Comparison of ENCODE assay signal across 8 cellular contexts in the genomic region with DNA sequence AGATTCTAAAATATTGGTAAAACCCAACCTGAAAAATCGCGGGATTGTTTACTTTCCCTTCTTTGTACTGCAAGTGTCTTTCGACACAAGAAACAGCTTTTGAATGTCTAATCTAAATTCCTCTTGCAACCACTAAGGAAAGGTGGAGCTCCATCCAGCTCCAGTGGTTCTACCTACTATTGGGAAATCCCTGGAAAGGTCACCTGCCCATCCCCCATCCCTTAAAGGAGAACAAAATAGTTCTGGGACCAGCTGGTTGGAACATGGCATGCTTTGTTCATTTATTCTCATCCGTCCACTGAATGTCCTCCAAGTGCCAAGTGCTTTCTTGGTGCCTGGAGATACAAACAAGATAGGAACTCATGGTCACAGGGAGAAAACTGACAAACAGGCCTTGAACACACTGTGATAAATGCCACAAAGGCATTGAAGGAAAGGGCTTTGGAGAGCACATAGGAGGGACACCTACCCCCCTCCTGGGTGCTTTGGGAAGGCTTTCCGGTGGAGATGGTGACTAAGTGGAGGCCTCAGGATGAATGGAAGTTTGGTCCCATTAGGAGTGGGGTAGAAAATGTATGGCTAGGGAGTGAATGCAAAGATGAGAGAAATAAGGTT. TPM values are rescaled to one million over a fixed set of nuclear protein-coding genes. Genes with fewer than 3 reads are reported as not detected.
A peak's percentile ranks its signal among the peaks of the same experiment; 100 is the strongest.
DNase-seq lines count a peak whose midpoint lies in the region; ATAC-seq and TF ChIP-seq lines count a peak whose summit lies in the region.

No MANE protein-coding gene starts in this region.

- no peaks in the 10 kb centered on the region for H3K27me3 ChIP-seq in CD4-positive, CD25-positive, alpha-beta regulatory T cell (ENCODE audit: control insufficient read depth, insufficient read depth, low read length)
- no peaks in the 10 kb centered on the region for H3K27me3 ChIP-seq in colonic mucosa
- no peaks in the 10 kb centered on the region for H3K27me3 ChIP-seq in naive thymus-derived CD4-positive, alpha-beta T cell (ENCODE audit: control insufficient read depth in 2 of 2, insufficient read depth in 2 of 2, low read length in 2 of 2)

- H3K9me3 ChIP-seq in CD4-positive, CD25-positive, alpha-beta regulatory T cell (ENCODE audit: control insufficient read depth in 2 of 2, low read length in 2 of 2), result no peaks in the 10 kb centered on the region
- H3K9me3 ChIP-seq in colonic mucosa, result no peaks in the 10 kb centered on the region
- no peaks in the 10 kb centered on the region for H3K9me3 ChIP-seq in naive thymus-derived CD4-positive, alpha-beta T cell (ENCODE audit: control insufficient read depth in 2 of 3, low read length in 3 of 3)

- peaks cover 20% of the 10 kb centered on the region for H3K27me3 Mint-ChIP-seq in CD4-positive, CD25-positive, alpha-beta regulatory T cell
- H3K27me3 Mint-ChIP-seq in naive thymus-derived CD4-positive, alpha-beta T cell, result peaks cover 0 to 3% (median under 1%) of the 10 kb centered on the region in 5 donors

- H3K4me1 ChIP-seq in CD4-positive, CD25-positive, alpha-beta regulatory T cell (ENCODE audit: control insufficient read depth, insufficient read depth, low read length, poor library complexity, severe bottlenecking), result peaks cover 25% of the 10 kb centered on the region
- H3K4me1 ChIP-seq in colonic mucosa, result no peaks in the 10 kb centered on the region
- peaks cover 9 to 13% of the 10 kb centered on the region in 2 donors for H3K4me1 ChIP-seq in naive thymus-derived CD4-positive, alpha-beta T cell (ENCODE audit: control insufficient read depth in 2 of 2, insufficient read depth in 2 of 2, low read length in 2 of 2)

- H3K9ac ChIP-seq in colonic mucosa (ENCODE audit: low read depth in 2 of 2, low read length in 2 of 2), result peak overlapping the region in 1 of 2 donors; percentile 100

- peaks cover 0 to 4% (median 0%) of the 10 kb centered on the region in 7 donors for H3K9me3 Mint-ChIP-seq in CD4-positive, CD25-positive, alpha-beta regulatory T cell
- H3K9me3 Mint-ChIP-seq in naive thymus-derived CD4-positive, alpha-beta T cell, result peaks cover 0 to 13% (median 0%) of the 10 kb centered on the region in 11 donors

- POLR2A ChIA-PET in naive thymus-derived CD4-positive, alpha-beta T cell (lab: Charles Lee), result interaction anchor here (0.7 to 3.8 kb wide), 3 partner anchors 19 to 604 kb away, joined by 3 to 30 read pairs (median 6); no protein-coding TSS in a partner anchor

- H3K4me1 Mint-ChIP-seq in CD4-positive, CD25-positive, alpha-beta regulatory T cell, result peaks cover 7 to 21% (median 16%) of the 10 kb centered on the region in 4 donors
- H3K4me1 Mint-ChIP-seq in naive thymus-derived CD4-positive, alpha-beta T cell, result peaks cover 9 to 27% (median 13%) of the 10 kb centered on the region in 7 donors

- CTCF ChIA-PET in naive thymus-derived CD4-positive, alpha-beta T cell (lab: Charles Lee), result interaction anchor here (1.1 kb wide), 1 partner anchor 12 kb away, joined by 3 read pairs; no protein-coding TSS in a partner anchor

- no peak overlapping the region for H3K4me3 ChIP-seq in CD4-positive, CD25-positive, alpha-beta regulatory T cell (ENCODE audit: low read depth, low read length)
- peak overlapping the region; percentile 70 for H3K4me3 ChIP-seq in colonic mucosa
- H3K4me3 ChIP-seq in naive thymus-derived CD4-positive, alpha-beta T cell (ENCODE audit: low read length), result no peak overlapping the region

- H3K27ac Mint-ChIP-seq in CD4-positive, CD25-positive, alpha-beta regulatory T cell, result no peak overlapping the region
- peak overlapping the region in 8 of 9 donors; percentile 34 to 100 (median 98) for H3K27ac Mint-ChIP-seq in naive thymus-derived CD4-positive, alpha-beta T cell

- TF ChIP-seq CTCF in colonic mucosa (IDR thresholded peaks at IDR 0.05), result no peak

- no peak for DNase-seq in CD4-positive, CD25-positive, alpha-beta regulatory T cell
- DNase-seq in M059J (ENCODE audit: low read depth) (peak; percentile 91), colonic mucosa (peak; percentile 75), activated gamma-delta T cell treated with Interleukin-2 at 50 U/mL for 16 hours (no peak)
- DNase-seq in naive thymus-derived CD4-positive, alpha-beta T cell, result no peak
- DNase-seq in activated naive CD4-positive, alpha-beta T cell (lab: John Stamatoyannopoulos, UW), result no peak

- H3K36me3 ChIP-seq in CD4-positive, CD25-positive, alpha-beta regulatory T cell (ENCODE audit: control insufficient read depth, insufficient read depth, low read length), result no peaks in the 10 kb centered on the region
- H3K36me3 ChIP-seq in colonic mucosa, result no peaks in the 10 kb centered on the region
- peaks cover 0 to 12% (median 0%) of the 10 kb centered on the region in 3 experiments for H3K36me3 ChIP-seq in naive thymus-derived CD4-positive, alpha-beta T cell (ENCODE audit: control insufficient read depth in 2 of 3, insufficient read depth in 3 of 3, low read length in 3 of 3)

- ATAC-seq in CD4-positive, CD25-positive, alpha-beta regulatory T cell (ENCODE audit: low read depth in 2 of 2), result no peak
- ATAC-seq in naive thymus-derived CD4-positive, alpha-beta T cell, result no peak
- ATAC-seq in HG03521 (IDR thresholded peaks at IDR 0.05; ENCODE audit: unreplicated experiment) (no peak), HG02852 (IDR thresholded peaks at IDR 0.05; ENCODE audit: unreplicated experiment) (no peak)

- intact Hi-C loops in colonic mucosa (cut with DNase I), result loop anchor here (5.0 to 10.0 kb wide), 3 partner anchors 156 to 1068 kb away; no protein-coding TSS in a partner anchor
- intact Hi-C loops in naive thymus-derived CD4-positive, alpha-beta T cell (cut with micrococcal nuclease), result loop anchor here (5.0 to 10.0 kb wide), 6 partner anchors 168 to 1512 kb away; a partner anchor contains a TSS

- no peak overlapping the region for H3K27ac ChIP-seq in CD4-positive, CD25-positive, alpha-beta regulatory T cell (ENCODE audit: insufficient read depth, low read length, poor library complexity, severe bottlenecking)
- peak overlapping the region; percentile 97 for H3K27ac ChIP-seq in colonic mucosa
- no peak overlapping the region for H3K27ac ChIP-seq in naive thymus-derived CD4-positive, alpha-beta T cell (ENCODE audit: low read depth, low read length)

- H3K36me3 Mint-ChIP-seq in CD4-positive, CD25-positive, alpha-beta regulatory T cell, result peaks cover 12% of the 10 kb centered on the region
- H3K36me3 Mint-ChIP-seq in naive thymus-derived CD4-positive, alpha-beta T cell, result peaks cover 5 to 21% (median 11%) of the 10 kb centered on the region in 5 donors

- peak overlapping the region; percentile 99 to 100 (median 100) for H3K4me3 Mint-ChIP-seq in CD4-positive, CD25-positive, alpha-beta regulatory T cell
- peak overlapping the region; percentile 95 to 100 (median 100) for H3K4me3 Mint-ChIP-seq in naive thymus-derived CD4-positive, alpha-beta T cell

RNA-seq across cellular contexts. Expression of a gene that starts 2.3 kb away (rescaled TPM):
- total RNA-seq in CD4-positive, CD25-positive, alpha-beta regulatory T cell, result 151 TPM
- polyA plus RNA-seq in CD4-positive, CD25-positive, alpha-beta regulatory T cell, result 10 to 100 TPM; 30.6 to 39.9 (median 38.4) TPM
- 273 and 282 TPM in 2 replicates for total RNA-seq in M059J (2014; rRNA removed; shearing (Covaris generic))
- 100 to 1,000 TPM; 113 to 119 TPM for total RNA-seq in colonic mucosa
- total RNA-seq in naive thymus-derived CD4-positive, alpha-beta T cell, result 100 to 1,000 TPM in 4 of 5 experiments, 10 to 100 TPM in 1; 58.8 to 152 (median 118) TPM
- 10 to 100 TPM; 30.6 to 35.9 TPM for polyA plus RNA-seq in naive thymus-derived CD4-positive, alpha-beta T cell

Comparison
In these comparisons a context has a peak if more than half of its experiments do, and no peak if none do; other contexts are left out.
1. DNase-seq: peak in M059J (single experiment) and colonic mucosa (single experiment); none in CD4-positive, CD25-positive, alpha-beta regulatory T cell (0 of 3), naive thymus-derived CD4-positive, alpha-beta T cell (0 of 9), activated naive CD4-positive, alpha-beta T cell (0 of 4) and activated gamma-delta T cell treated with Interleukin-2 at 50 U/mL for 16 hours (single experiment).
2. H3K27ac Mint-ChIP-seq: peak in naive thymus-derived CD4-positive, alpha-beta T cell (8 of 9); none in CD4-positive, CD25-positive, alpha-beta regulatory T cell (0 of 3).